9 cellular contexts compared by ENCODE assay signal in genomic region chr22:46007848-46008261, GRCh38. TPM values are rescaled to one million over a fixed set of nuclear protein-coding genes. Genes with fewer than 3 reads are reported as not detected.
DNase-seq lines count a peak whose midpoint lies in the region; ATAC-seq, FAIRE-seq and TF ChIP-seq lines count a peak whose summit lies in the region.
"Had no signal": no experiment of that assay in that cellular context is flagged by ENCODE, and none has a peak within 500 bp of the region (broad histone marks: within the 10 kb centered on the region; RNA-seq: fewer than 3 reads in every experiment).

No MANE protein-coding gene starts in this region.

- H3K9me3 ChIP-seq in neuronal stem cell (replicated peaks in 1 of 2; ENCODE audit: control insufficient read depth in 2 of 2, insufficient read depth in 1 of 2, low read depth in 1 of 2, low read length in 2 of 2) = peaks cover 0 to 5% of the 10 kb centered on the region in 2 donors

- H3K27ac Mint-ChIP-seq in activated CD8-positive, alpha-beta T cell treated with anti-CD3 and anti-CD28 coated beads for 36 hours = no peak overlapping the region

- peaks cover 0 to 46% (median 9%) of the 10 kb centered on the region in 3 experiments for H3K27me3 ChIP-seq in neuronal stem cell (ENCODE audit: control insufficient read depth in 3 of 3, insufficient read depth in 3 of 3, low read depth in 1 of 3, low read length in 3 of 3)

- no peak for FAIRE-seq in GM12892 (lab: Jason Lieb, UNC)

- H4K8ac ChIP-seq in neuronal stem cell (ENCODE audit: low read depth, low read length) = no peak overlapping the region

- no peaks in the 10 kb centered on the region for H3K36me3 Mint-ChIP-seq in activated CD8-positive, alpha-beta T cell treated with anti-CD3 and anti-CD28 coated beads for 36 hours (ENCODE audit: low read depth)

- peak overlapping the region; percentile 3 for H2AFZ ChIP-seq in neuronal stem cell (ENCODE audit: low read length)

- no peak overlapping the region for H3K4ac ChIP-seq in neuronal stem cell (ENCODE audit: low read length)

- H2AK5ac ChIP-seq in neuronal stem cell (ENCODE audit: low read depth, low read length) = peak overlapping the region; percentile 63

- no peaks in the 10 kb centered on the region for H3K79me1 ChIP-seq in neuronal stem cell (ENCODE audit: low read depth, low read length)

- H2BK120ac ChIP-seq in neuronal stem cell (ENCODE audit: low read depth, low read length) = peak overlapping the region; percentile 31

- peak overlapping the region; percentile 24 for H2BK5ac ChIP-seq in neuronal stem cell (ENCODE audit: low read length)

- H3K36me3 ChIP-seq in neuronal stem cell (replicated peaks in 1 of 2; ENCODE audit: control insufficient read depth in 2 of 2, insufficient read depth in 2 of 2, low read length in 2 of 2) = no peaks in the 10 kb centered on the region

- H3K4me3 Mint-ChIP-seq in activated CD8-positive, alpha-beta T cell treated with anti-CD3 and anti-CD28 coated beads for 36 hours = no peak overlapping the region

- CTCF ChIA-PET in activated CD8-positive, alpha-beta T cell treated with anti-CD3 and anti-CD28 coated beads for 36 hours (lab: Charles Lee) = interaction anchor here (1.0 to 5.5 kb wide), 5 partner anchors 9 to 114 kb away, joined by 3 to 110 read pairs (median 49); no protein-coding TSS in a partner anchor

- intact Hi-C loops in activated CD8-positive, alpha-beta T cell treated with anti-CD3 and anti-CD28 coated beads for 36 hours (cut with micrococcal nuclease) = no loop called here

- peak overlapping the region; percentile 55 for H3K23ac ChIP-seq in neuronal stem cell (ENCODE audit: low read depth, low read length, poor library complexity)

- no peak for TF ChIP-seq POLR2A in GM12892 (IDR thresholded peaks at IDR 0.05; ENCODE audit: low read depth, low read length)

- no peak overlapping the region for H3K9ac ChIP-seq in neuronal stem cell (ENCODE audit: low read depth, low read length, poor library complexity)

- no peak for TF ChIP-seq CTCF in activated CD8-positive, alpha-beta T cell treated with anti-CD3 and anti-CD28 coated beads for 36 hours (IDR thresholded peaks at IDR 0.05)

- H3K4me3 ChIP-seq in neuronal stem cell (ENCODE audit: low read length in 2 of 2) = no peak overlapping the region

- peaks cover 0 to 5% of the 10 kb centered on the region in 2 donors for H3K4me1 ChIP-seq in neuronal stem cell (ENCODE audit: control insufficient read depth in 2 of 2, insufficient read depth in 1 of 2, low read depth in 1 of 2, low read length in 2 of 2)

- H3K27ac ChIP-seq in epithelial cell of prostate (peak overlapping the region; percentile 99), neuronal stem cell (replicated peaks; ENCODE audit: low read length) (no peak overlapping the region)

- H3K18ac ChIP-seq in neuronal stem cell (ENCODE audit: low read length) = peak overlapping the region; percentile 48

- no peak overlapping the region for H2BK15ac ChIP-seq in neuronal stem cell (ENCODE audit: low read length)

- H2BK12ac ChIP-seq in neuronal stem cell (ENCODE audit: low read length) = no peak overlapping the region

- H3K27me3 Mint-ChIP-seq in activated CD8-positive, alpha-beta T cell treated with anti-CD3 and anti-CD28 coated beads for 36 hours = no peaks in the 10 kb centered on the region

- peaks cover 5% of the 10 kb centered on the region for H3K9me3 Mint-ChIP-seq in activated CD8-positive, alpha-beta T cell treated with anti-CD3 and anti-CD28 coated beads for 36 hours

- ATAC-seq in GM19324 (IDR thresholded peaks at IDR 0.05; ENCODE audit: low FRiP score, unreplicated experiment) = no peak
- ATAC-seq in activated CD8-positive, alpha-beta T cell treated with anti-CD3 and anti-CD28 coated beads for 36 hours = no peak
- ATAC-seq in HG02884 (IDR thresholded peaks at IDR 0.05; ENCODE audit: unreplicated experiment) = no peak

- peaks cover 28% of the 10 kb centered on the region for H3K4me1 Mint-ChIP-seq in activated CD8-positive, alpha-beta T cell treated with anti-CD3 and anti-CD28 coated beads for 36 hours (ENCODE audit: low read depth)

- POLR2A ChIA-PET in activated CD8-positive, alpha-beta T cell treated with anti-CD3 and anti-CD28 coated beads for 36 hours (lab: Charles Lee) = interaction anchor here (0.7 to 0.8 kb wide), 2 partner anchors 30 to 38 kb away, joined by 3 read pairs; no protein-coding TSS in a partner anchor

- no peak overlapping the region for H4K91ac ChIP-seq in neuronal stem cell (ENCODE audit: low read depth, low read length, poor library complexity)

- WGBS in neuronal stem cell (ENCODE audit: extremely low coverage in 2 of 2, insufficient read length in 2 of 2, insufficient replicate concordance in 1 of 2), 2 donors = no CpG with 5 or more reads among the region's 25 CpGs

- DNase-seq in AG20443 (ENCODE audit: low spot score) = peak; percentile 95
- DNase-seq in NCI-H446 treated with DMSO at 0.1 percent for 48 hours (lab: John Stamatoyannopoulos, UW) = peak; percentile 93
- peak; percentile 45 for DNase-seq in epithelial cell of prostate (ENCODE audit: low read depth, low spot score)
- DNase-seq in neuronal stem cell (ENCODE audit: low spot score) = no peak
- DNase-seq in GM12892 (ENCODE audit: insufficient read length) = no peak
- DNase-seq in activated CD8-positive, alpha-beta T cell treated with anti-CD3 and anti-CD28 coated beads for 36 hours = no peak
- DNase-seq: NCI-H146 had no signal

- no peak overlapping the region for H3K4me2 ChIP-seq in neuronal stem cell (ENCODE audit: insufficient read depth, low read length, poor library complexity, severe bottlenecking)

- H3K14ac ChIP-seq in neuronal stem cell (ENCODE audit: low read length) = peak overlapping the region; percentile 94

RNA-seq across cellular contexts. Expression of gene WNT7B, which starts 30.9 kb away (rescaled TPM):
- 8.6 TPM for polyA plus RNA-seq in neuronal stem cell (2013, experiment 1 of 2)
- 8.5 TPM for polyA plus RNA-seq in neuronal stem cell (2013, experiment 2 of 2)
- polyA plus RNA-seq in GM12892 (2012; ENCODE audit: missing spikeins) = 0.23 TPM
- not detected for total RNA-seq in activated CD8-positive, alpha-beta T cell treated with anti-CD3 and anti-CD28 coated beads for 36 hours

Comparison
In these comparisons a context has a peak if more than half of its experiments do, and no peak if none do; other contexts are left out.
1. DNase-seq: peak in AG20443 (single experiment), NCI-H446 treated with DMSO at 0.1 percent for 48 hours (single experiment) and epithelial cell of prostate (single experiment); none in neuronal stem cell (single experiment), GM12892 (single experiment) and activated CD8-positive, alpha-beta T cell treated with anti-CD3 and anti-CD28 coated beads for 36 hours (single experiment).